In the genomic region with DNA sequence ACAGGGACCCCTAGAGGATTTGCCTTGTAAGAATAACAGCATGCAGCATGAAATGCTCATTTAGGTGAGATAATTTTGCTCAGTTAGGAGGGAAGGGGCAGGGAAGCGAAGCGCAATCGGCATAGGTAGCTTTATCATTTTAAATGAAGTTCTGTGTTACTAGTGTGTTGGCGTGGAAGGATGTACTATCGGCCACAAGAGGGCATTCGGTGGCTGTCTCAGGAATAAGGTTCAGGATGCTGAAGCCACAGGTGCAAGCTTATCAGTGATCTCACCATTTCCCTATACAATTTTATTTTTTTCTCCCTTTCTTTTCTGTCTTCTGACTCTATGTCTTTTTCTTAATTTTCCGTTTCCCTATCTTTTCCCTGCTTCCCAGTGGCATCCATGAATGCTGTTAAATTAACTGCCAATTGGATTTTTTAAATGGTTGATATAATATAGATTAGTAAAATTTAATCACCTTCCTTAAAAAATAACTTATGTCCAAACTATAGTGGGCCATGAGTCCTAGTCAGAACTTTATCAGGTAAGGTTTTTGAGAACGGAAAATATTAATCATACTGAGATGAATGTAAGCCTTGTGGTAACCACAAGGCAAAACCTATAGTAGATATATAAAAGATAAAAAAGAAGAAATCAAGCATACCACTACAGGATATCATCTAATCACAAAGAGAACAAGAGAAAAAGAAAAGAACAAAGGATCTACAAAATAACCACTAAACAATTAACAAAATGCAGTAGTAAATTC, we compare ENCODE assay signal across 1 cellular context.
TF ChIP-seq lines count a peak whose summit lies in the region.

No MANE protein-coding gene starts in this region.

TF ChIP-seq in K562, 482 proteins besides CTCF, POLR2A, EP300 and RAD21 (continued from another document and continues in another):
- TF ChIP-seq, protein P1, sequence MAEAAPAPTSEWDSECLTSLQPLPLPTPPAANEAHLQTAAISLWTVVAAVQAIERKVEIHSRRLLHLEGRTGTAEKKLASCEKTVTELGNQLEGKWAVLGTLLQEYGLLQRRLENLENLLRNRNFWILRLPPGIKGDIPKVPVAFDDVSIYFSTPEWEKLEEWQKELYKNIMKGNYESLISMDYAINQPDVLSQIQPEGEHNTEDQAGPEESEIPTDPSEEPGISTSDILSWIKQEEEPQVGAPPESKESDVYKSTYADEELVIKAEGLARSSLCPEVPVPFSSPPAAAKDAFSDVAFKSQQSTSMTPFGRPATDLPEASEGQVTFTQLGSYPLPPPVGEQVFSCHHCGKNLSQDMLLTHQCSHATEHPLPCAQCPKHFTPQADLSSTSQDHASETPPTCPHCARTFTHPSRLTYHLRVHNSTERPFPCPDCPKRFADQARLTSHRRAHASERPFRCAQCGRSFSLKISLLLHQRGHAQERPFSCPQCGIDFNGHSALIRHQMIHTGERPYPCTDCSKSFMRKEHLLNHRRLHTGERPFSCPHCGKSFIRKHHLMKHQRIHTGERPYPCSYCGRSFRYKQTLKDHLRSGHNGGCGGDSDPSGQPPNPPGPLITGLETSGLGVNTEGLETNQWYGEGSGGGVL (CRISPR knock-in tag; IDR thresholded peaks at IDR 0.05), result no peak
- TF ChIP-seq ZNF316 (IDR thresholded peaks at IDR 0.05) (no peak), TCF7 (IDR thresholded peaks at IDR 0.05; ENCODE audit: borderline replicate concordance) (no peak), ZNF584 (CRISPR knock-in tag; IDR thresholded peaks at IDR 0.05; ENCODE audit: low read depth) (no peak), HMG20A (CRISPR knock-in tag; conservative IDR thresholded peaks at IDR 0.05) (no peak), ARID2 (IDR thresholded peaks at IDR 0.05) (no peak), MAZ (CRISPR knock-in tag; conservative IDR thresholded peaks at IDR 0.05 in 1 of 2, IDR thresholded peaks at IDR 0.05 in 1 of 2) (no peak), POLR2B (IDR thresholded peaks at IDR 0.05; ENCODE audit: low read depth, partially characterized antibody) (no peak), MTF1 (CRISPR knock-in tag; IDR thresholded peaks at IDR 0.05; ENCODE audit: borderline replicate concordance) (no peak), SRF (CRISPR knock-in tag; IDR thresholded peaks at IDR 0.05) (no peak), TBL1XR1 (IDR thresholded peaks at IDR 0.05; ENCODE audit: low read length in 2 of 2) (no peak), SPI1 (IDR thresholded peaks at IDR 0.05; ENCODE audit: borderline replicate concordance, low read depth, low read length) (no peak), ZNF644 (tag; IDR thresholded peaks at IDR 0.05; ENCODE audit: low read depth) (no peak), ZNF668 (CRISPR knock-in tag; IDR thresholded peaks at IDR 0.05) (no peak), ETV1 (tag; conservative IDR thresholded peaks at IDR 0.05; ENCODE audit: low read depth) (0 out of 2 replicates have a peak, but pooled peaks have one; percentile 18), ATF7 (IDR thresholded peaks at IDR 0.05) (no peak), SMC3 (conservative IDR thresholded peaks at IDR 0.05; ENCODE audit: insufficient read depth, low read depth, low read length) (peak; percentile 54), HLTF (IDR thresholded peaks at IDR 0.05) (no peak), E2F3 (CRISPR knock-in tag; IDR thresholded peaks at IDR 0.05) (no peak), MYNN (IDR thresholded peaks at IDR 0.05) (no peak), MYNN (CRISPR knock-in tag; IDR thresholded peaks at IDR 0.05) (no peak), PML (IDR thresholded peaks at IDR 0.05; ENCODE audit: low read length) (no peak), POU5F1 (IDR thresholded peaks at IDR 0.05; ENCODE audit: borderline replicate concordance, low read depth, low read length, partially characterized antibody) (no peak), CHD4 (IDR thresholded peaks at IDR 0.05; ENCODE audit: insufficient read depth, insufficient replicate concordance, low read depth, low read length, poor library complexity, severe bottlenecking) (no peak), MECOM (CRISPR knock-in tag; IDR thresholded peaks at IDR 0.05) (no peak), TAF15 (IDR thresholded peaks at IDR 0.05; ENCODE audit: low read depth, low read length) (no peak), RCOR1 (IDR thresholded peaks at IDR 0.05; ENCODE audit: borderline replicate concordance in 1 of 2, low read depth in 2 of 2, low read length in 2 of 2) (0 out of 4 replicates have a peak, but pooled peaks of 1 of the 2 experiments have one; percentile 33), SNRNP70 (optimal IDR thresholded peaks at IDR 0.05; ENCODE audit: low read depth, low read length) (no peak), GATA2 (CRISPR knock-in tag; IDR thresholded peaks at IDR 0.05) (0 out of 2 replicates have a peak, but pooled peaks have one; percentile 12), SP1 (CRISPR knock-in tag; IDR thresholded peaks at IDR 0.05) (no peak), ZNF274 (IDR thresholded peaks at IDR 0.05; ENCODE audit: borderline replicate concordance, low read depth, low read length) (no peak)
- TF ChIP-seq, protein P2, sequence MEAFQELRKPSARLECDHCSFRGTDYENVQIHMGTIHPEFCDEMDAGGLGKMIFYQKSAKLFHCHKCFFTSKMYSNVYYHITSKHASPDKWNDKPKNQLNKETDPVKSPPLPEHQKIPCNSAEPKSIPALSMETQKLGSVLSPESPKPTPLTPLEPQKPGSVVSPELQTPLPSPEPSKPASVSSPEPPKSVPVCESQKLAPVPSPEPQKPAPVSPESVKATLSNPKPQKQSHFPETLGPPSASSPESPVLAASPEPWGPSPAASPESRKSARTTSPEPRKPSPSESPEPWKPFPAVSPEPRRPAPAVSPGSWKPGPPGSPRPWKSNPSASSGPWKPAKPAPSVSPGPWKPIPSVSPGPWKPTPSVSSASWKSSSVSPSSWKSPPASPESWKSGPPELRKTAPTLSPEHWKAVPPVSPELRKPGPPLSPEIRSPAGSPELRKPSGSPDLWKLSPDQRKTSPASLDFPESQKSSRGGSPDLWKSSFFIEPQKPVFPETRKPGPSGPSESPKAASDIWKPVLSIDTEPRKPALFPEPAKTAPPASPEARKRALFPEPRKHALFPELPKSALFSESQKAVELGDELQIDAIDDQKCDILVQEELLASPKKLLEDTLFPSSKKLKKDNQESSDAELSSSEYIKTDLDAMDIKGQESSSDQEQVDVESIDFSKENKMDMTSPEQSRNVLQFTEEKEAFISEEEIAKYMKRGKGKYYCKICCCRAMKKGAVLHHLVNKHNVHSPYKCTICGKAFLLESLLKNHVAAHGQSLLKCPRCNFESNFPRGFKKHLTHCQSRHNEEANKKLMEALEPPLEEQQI (IDR thresholded peaks at IDR 0.05), result no peak
- TF ChIP-seq, protein P3, sequence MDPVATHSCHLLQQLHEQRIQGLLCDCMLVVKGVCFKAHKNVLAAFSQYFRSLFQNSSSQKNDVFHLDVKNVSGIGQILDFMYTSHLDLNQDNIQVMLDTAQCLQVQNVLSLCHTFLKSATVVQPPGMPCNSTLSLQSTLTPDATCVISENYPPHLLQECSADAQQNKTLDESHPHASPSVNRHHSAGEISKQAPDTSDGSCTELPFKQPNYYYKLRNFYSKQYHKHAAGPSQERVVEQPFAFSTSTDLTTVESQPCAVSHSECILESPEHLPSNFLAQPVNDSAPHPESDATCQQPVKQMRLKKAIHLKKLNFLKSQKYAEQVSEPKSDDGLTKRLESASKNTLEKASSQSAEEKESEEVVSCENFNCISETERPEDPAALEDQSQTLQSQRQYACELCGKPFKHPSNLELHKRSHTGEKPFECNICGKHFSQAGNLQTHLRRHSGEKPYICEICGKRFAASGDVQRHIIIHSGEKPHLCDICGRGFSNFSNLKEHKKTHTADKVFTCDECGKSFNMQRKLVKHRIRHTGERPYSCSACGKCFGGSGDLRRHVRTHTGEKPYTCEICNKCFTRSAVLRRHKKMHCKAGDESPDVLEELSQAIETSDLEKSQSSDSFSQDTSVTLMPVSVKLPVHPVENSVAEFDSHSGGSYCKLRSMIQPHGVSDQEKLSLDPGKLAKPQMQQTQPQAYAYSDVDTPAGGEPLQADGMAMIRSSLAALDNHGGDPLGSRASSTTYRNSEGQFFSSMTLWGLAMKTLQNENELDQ (CRISPR knock-in tag; IDR thresholded peaks at IDR 0.05; ENCODE audit: borderline replicate concordance), result no peak
- TF ChIP-seq, protein P4, sequence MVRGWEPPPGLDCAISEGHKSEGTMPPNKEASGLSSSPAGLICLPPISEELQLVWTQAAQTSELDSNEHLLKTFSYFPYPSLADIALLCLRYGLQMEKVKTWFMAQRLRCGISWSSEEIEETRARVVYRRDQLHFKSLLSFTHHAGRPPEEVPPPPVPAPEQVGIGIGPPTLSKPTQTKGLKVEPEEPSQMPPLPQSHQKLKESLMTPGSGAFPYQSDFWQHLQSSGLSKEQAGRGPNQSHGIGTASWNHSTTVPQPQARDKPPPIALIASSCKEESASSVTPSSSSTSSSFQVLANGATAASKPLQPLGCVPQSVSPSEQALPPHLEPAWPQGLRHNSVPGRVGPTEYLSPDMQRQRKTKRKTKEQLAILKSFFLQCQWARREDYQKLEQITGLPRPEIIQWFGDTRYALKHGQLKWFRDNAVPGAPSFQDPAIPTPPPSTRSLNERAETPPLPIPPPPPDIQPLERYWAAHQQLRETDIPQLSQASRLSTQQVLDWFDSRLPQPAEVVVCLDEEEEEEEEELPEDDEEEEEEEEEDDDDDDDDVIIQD (CRISPR knock-in tag; IDR thresholded peaks at IDR 0.05), result no peak
- TF ChIP-seq, protein P5, sequence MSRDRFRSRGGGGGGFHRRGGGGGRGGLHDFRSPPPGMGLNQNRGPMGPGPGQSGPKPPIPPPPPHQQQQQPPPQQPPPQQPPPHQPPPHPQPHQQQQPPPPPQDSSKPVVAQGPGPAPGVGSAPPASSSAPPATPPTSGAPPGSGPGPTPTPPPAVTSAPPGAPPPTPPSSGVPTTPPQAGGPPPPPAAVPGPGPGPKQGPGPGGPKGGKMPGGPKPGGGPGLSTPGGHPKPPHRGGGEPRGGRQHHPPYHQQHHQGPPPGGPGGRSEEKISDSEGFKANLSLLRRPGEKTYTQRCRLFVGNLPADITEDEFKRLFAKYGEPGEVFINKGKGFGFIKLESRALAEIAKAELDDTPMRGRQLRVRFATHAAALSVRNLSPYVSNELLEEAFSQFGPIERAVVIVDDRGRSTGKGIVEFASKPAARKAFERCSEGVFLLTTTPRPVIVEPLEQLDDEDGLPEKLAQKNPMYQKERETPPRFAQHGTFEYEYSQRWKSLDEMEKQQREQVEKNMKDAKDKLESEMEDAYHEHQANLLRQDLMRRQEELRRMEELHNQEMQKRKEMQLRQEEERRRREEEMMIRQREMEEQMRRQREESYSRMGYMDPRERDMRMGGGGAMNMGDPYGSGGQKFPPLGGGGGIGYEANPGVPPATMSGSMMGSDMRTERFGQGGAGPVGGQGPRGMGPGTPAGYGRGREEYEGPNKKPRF (IDR thresholded peaks at IDR 0.05; ENCODE audit: low read depth, low read length), result no peak
- TF ChIP-seq, protein P6, sequence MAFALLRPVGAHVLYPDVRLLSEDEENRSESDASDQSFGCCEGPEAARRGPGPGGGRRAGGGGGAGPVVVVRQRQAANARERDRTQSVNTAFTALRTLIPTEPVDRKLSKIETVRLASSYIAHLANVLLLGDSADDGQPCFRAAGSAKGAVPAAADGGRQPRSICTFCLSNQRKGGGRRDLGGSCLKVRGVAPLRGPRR (CRISPR knock-in tag; IDR thresholded peaks at IDR 0.05), result no peak
- TF ChIP-seq, protein P7, sequence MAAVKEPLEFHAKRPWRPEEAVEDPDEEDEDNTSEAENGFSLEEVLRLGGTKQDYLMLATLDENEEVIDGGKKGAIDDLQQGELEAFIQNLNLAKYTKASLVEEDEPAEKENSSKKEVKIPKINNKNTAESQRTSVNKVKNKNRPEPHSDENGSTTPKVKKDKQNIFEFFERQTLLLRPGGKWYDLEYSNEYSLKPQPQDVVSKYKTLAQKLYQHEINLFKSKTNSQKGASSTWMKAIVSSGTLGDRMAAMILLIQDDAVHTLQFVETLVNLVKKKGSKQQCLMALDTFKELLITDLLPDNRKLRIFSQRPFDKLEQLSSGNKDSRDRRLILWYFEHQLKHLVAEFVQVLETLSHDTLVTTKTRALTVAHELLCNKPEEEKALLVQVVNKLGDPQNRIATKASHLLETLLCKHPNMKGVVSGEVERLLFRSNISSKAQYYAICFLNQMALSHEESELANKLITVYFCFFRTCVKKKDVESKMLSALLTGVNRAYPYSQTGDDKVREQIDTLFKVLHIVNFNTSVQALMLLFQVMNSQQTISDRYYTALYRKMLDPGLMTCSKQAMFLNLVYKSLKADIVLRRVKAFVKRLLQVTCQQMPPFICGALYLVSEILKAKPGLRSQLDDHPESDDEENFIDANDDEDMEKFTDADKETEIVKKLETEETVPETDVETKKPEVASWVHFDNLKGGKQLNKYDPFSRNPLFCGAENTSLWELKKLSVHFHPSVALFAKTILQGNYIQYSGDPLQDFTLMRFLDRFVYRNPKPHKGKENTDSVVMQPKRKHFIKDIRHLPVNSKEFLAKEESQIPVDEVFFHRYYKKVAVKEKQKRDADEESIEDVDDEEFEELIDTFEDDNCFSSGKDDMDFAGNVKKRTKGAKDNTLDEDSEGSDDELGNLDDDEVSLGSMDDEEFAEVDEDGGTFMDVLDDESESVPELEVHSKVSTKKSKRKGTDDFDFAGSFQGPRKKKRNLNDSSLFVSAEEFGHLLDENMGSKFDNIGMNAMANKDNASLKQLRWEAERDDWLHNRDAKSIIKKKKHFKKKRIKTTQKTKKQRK (IDR thresholded peaks at IDR 0.05; ENCODE audit: borderline replicate concordance, low read depth, low read length), result no peak
- TF ChIP-seq, protein P8, sequence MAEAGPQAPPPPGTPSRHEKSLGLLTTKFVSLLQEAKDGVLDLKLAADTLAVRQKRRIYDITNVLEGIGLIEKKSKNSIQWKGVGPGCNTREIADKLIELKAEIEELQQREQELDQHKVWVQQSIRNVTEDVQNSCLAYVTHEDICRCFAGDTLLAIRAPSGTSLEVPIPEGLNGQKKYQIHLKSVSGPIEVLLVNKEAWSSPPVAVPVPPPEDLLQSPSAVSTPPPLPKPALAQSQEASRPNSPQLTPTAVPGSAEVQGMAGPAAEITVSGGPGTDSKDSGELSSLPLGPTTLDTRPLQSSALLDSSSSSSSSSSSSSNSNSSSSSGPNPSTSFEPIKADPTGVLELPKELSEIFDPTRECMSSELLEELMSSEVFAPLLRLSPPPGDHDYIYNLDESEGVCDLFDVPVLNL (CRISPR knock-in tag; IDR thresholded peaks at IDR 0.05; ENCODE audit: low read depth), result no peak
- TF ChIP-seq, protein P9, sequence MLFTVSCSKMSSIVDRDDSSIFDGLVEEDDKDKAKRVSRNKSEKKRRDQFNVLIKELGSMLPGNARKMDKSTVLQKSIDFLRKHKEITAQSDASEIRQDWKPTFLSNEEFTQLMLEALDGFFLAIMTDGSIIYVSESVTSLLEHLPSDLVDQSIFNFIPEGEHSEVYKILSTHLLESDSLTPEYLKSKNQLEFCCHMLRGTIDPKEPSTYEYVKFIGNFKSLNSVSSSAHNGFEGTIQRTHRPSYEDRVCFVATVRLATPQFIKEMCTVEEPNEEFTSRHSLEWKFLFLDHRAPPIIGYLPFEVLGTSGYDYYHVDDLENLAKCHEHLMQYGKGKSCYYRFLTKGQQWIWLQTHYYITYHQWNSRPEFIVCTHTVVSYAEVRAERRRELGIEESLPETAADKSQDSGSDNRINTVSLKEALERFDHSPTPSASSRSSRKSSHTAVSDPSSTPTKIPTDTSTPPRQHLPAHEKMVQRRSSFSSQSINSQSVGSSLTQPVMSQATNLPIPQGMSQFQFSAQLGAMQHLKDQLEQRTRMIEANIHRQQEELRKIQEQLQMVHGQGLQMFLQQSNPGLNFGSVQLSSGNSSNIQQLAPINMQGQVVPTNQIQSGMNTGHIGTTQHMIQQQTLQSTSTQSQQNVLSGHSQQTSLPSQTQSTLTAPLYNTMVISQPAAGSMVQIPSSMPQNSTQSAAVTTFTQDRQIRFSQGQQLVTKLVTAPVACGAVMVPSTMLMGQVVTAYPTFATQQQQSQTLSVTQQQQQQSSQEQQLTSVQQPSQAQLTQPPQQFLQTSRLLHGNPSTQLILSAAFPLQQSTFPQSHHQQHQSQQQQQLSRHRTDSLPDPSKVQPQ (CRISPR knock-in tag; IDR thresholded peaks at IDR 0.05; ENCODE audit: borderline replicate concordance), result no peak
